In genomic region chr2:42799881-42800280, GRCh38 we compare ENCODE assay signal across 16 cellular contexts. TPM values are rescaled to one million over a fixed set of nuclear protein-coding genes. Genes with fewer than 3 reads are reported as not detected.
DNase-seq lines count a peak whose midpoint lies in the region; ATAC-seq and TF ChIP-seq lines count a peak whose summit lies in the region.
"Had no signal": no experiment of that assay in that cellular context is flagged by ENCODE, and none has a peak within 500 bp of the region (broad histone marks: within the 10 kb centered on the region; RNA-seq: fewer than 3 reads in every experiment).

No MANE protein-coding gene starts in this region.

- in situ Hi-C loops in KBM-7 (cut with MboI; ENCODE audit: low pct_unique_long_range_greater_than_20kb, low sequenced_read_pairs): loop anchor here (25.0 kb wide), 1 partner anchor 288 kb away; no protein-coding TSS in a partner anchor

- H3K4me3 Mint-ChIP-seq in activated naive CD4-positive, alpha-beta T cell treated with anti-CD3 and anti-CD28 coated beads for 36 hours: no peak overlapping the region
- H3K4me3 Mint-ChIP-seq: CD14-positive monocyte; CD8-positive, alpha-beta memory T cell had no signal

- no peak overlapping the region for H3K4me3 ChIP-seq in fibroblast of the aortic adventitia (ENCODE audit: low read depth, low read length)
- H3K4me3 ChIP-seq: A549, GM23248 had no signal

- H3K9me3 Mint-ChIP-seq in activated naive CD4-positive, alpha-beta T cell treated with anti-CD3 and anti-CD28 coated beads for 36 hours: no peaks in the 10 kb centered on the region
- H3K9me3 Mint-ChIP-seq: CD8-positive, alpha-beta memory T cell had no signal

- H3K4me1 Mint-ChIP-seq in activated naive CD4-positive, alpha-beta T cell treated with anti-CD3 and anti-CD28 coated beads for 36 hours (ENCODE audit: low read depth): peaks cover 9% of the 10 kb centered on the region

- intact Hi-C loops in activated naive CD4-positive, alpha-beta T cell treated with anti-CD3 and anti-CD28 coated beads for 36 hours (cut with micrococcal nuclease): no loop called here

- DNase-seq in NCI-H82 (lab: John Stamatoyannopoulos, UW) (peak; percentile 94), amniotic epithelial cell (ENCODE audit: low read depth) (peak; percentile 44), fibroblast of the aortic adventitia (ENCODE audit: low read depth) (peak; percentile 44), KBM-7 (no peak), AG08396 (ENCODE audit: low spot score) (no peak)
- no peak for DNase-seq in activated naive CD4-positive, alpha-beta T cell treated with anti-CD3 and anti-CD28 coated beads for 36 hours
- DNase-seq: Caco-2; CD8-positive, alpha-beta memory T cell; DMS53; GF-D8; GM23248 had no signal

- H3K36me3 Mint-ChIP-seq in activated naive CD4-positive, alpha-beta T cell treated with anti-CD3 and anti-CD28 coated beads for 36 hours (ENCODE audit: low read depth): no peaks in the 10 kb centered on the region

- no peak overlapping the region for H3K27ac Mint-ChIP-seq in activated naive CD4-positive, alpha-beta T cell treated with anti-CD3 and anti-CD28 coated beads for 36 hours

- CTCF ChIA-PET in activated naive CD4-positive, alpha-beta T cell treated with anti-CD3 and anti-CD28 coated beads for 36 hours (lab: Charles Lee): no interaction called here

- no peaks in the 10 kb centered on the region for H3K27me3 Mint-ChIP-seq in activated naive CD4-positive, alpha-beta T cell treated with anti-CD3 and anti-CD28 coated beads for 36 hours (ENCODE audit: low read depth)

- ATAC-seq in HG02973 (IDR thresholded peaks at IDR 0.05; ENCODE audit: unreplicated experiment): no peak
- ATAC-seq: A549, HCT116 had no signal

- TF ChIP-seq CTCF in fibroblast of the aortic adventitia (IDR thresholded peaks at IDR 0.05; ENCODE audit: insufficient read depth, low read length): no peak

RNA-seq across cellular contexts. Expression of gene HAAO, which starts 7.5 kb away (rescaled TPM):
- total RNA-seq in fibroblast of the aortic adventitia (ENCODE audit: low replicate concordance): 0.90 and 5.4 TPM in 2 replicates
- under 1 TPM; 0.41 to 0.52 TPM for total RNA-seq in activated naive CD4-positive, alpha-beta T cell treated with anti-CD3 and anti-CD28 coated beads for 36 hours
- total RNA-seq: GM23248, HT-29 had no signal

RNA-seq across cellular contexts. Expression of gene OXER1, which starts 35.9 kb away (rescaled TPM):
- total RNA-seq in fibroblast of the aortic adventitia (ENCODE audit: low replicate concordance): 0.27 TPM in 1 of 2 replicates, not detected in the other
- under 1 TPM in 1 of 2 experiments, not detected in 1; 0.14 TPM for total RNA-seq in activated naive CD4-positive, alpha-beta T cell treated with anti-CD3 and anti-CD28 coated beads for 36 hours
- total RNA-seq: GM23248, HT-29 had no signal

Comparison
In these comparisons a context has a peak if more than half of its experiments do, and no peak if none do; other contexts are left out.
1. DNase-seq: peak in NCI-H82 (single experiment), amniotic epithelial cell (single experiment) and fibroblast of the aortic adventitia (single experiment); none in activated naive CD4-positive, alpha-beta T cell treated with anti-CD3 and anti-CD28 coated beads for 36 hours (single experiment), KBM-7 (single experiment) and AG08396 (single experiment).